ENCODE assay signal across 8 cellular contexts in genomic region chr15:74869726-74870407, GRCh38. TPM values are rescaled to one million over a fixed set of nuclear protein-coding genes. Genes with fewer than 3 reads are reported as not detected.
DNase-seq lines count a peak whose midpoint lies in the region; ATAC-seq and TF ChIP-seq lines count a peak whose summit lies in the region.

No MANE protein-coding gene starts in this region.

- intact Hi-C loops in OCI-LY7 (cut with micrococcal nuclease; ENCODE audit: unreplicated experiment), result no loop called here

- peaks cover 20% of the 10 kb centered on the region for H3K36me3 Mint-ChIP-seq in HFFc6 (ENCODE audit: low read depth)
- peaks cover 37% of the 10 kb centered on the region for H3K36me3 Mint-ChIP-seq in endodermal cell (ENCODE audit: low read depth)

- CTCF ChIA-PET in OCI-LY7 (lab: Charles Lee; ENCODE audit: unreplicated experiment), result interaction anchor here (0.6 to 1.1 kb wide), 8 partner anchors 11 to 457 kb away, joined by 3 to 6 read pairs (median 4); no protein-coding TSS in a partner anchor

- peak overlapping the region; percentile 67 for H3K4me2 ChIP-seq in OCI-LY7 (ENCODE audit: low read length)

- H3K36me3 ChIP-seq in OCI-LY7 (ENCODE audit: insufficient read depth, low read length), result peaks cover 34% of the 10 kb centered on the region
- peaks cover 24% of the 10 kb centered on the region for H3K36me3 ChIP-seq in endodermal cell (ENCODE audit: control insufficient read depth, insufficient read depth, low read length)

- DNase-seq in HFFc6, result no peak
- DNase-seq in OCI-LY7 (ENCODE audit: low spot score), result peak; percentile 76
- peak; percentile 65 for DNase-seq in mucosa of gallbladder (ENCODE audit: low spot score)
- no peak for DNase-seq in NCI-H2107 (lab: John Stamatoyannopoulos, UW)
- DNase-seq in NCI-H146 (lab: John Stamatoyannopoulos, UW), result no peak
- DNase-seq in endodermal cell, result no peak

- peak overlapping the region; percentile 52 for H3K27ac Mint-ChIP-seq in HFFc6
- H3K27ac Mint-ChIP-seq in endodermal cell, result no peak overlapping the region

- no peaks in the 10 kb centered on the region for H3K9me2 ChIP-seq in OCI-LY7 (ENCODE audit: insufficient read depth, low read length)

- WGBS in endodermal cell (ENCODE audit: insufficient coverage in 1 of 2, insufficient read length in 1 of 2), 2 experiments, result 88 to 90% methylated on average over 5 to 6 of the region's 6 CpGs

- H3K4me1 ChIP-seq in OCI-LY7 (ENCODE audit: insufficient read depth, low read length, poor library complexity, severe bottlenecking) (peaks cover 38% of the 10 kb centered on the region), endodermal cell (ENCODE audit: control insufficient read depth, insufficient read depth, low read length) (peaks cover 7% of the 10 kb centered on the region)

- no peak overlapping the region for H2AFZ ChIP-seq in OCI-LY7 (ENCODE audit: low read length)

- ATAC-seq in GM18502 (IDR thresholded peaks at IDR 0.05; ENCODE audit: poor library complexity, unreplicated experiment), result peak; percentile 61

- peaks cover 5% of the 10 kb centered on the region for H4K20me1 ChIP-seq in OCI-LY7 (ENCODE audit: insufficient read depth, low read length)

- H3K27me3 ChIP-seq in endodermal cell (ENCODE audit: control insufficient read depth, insufficient read depth, low read length, poor library complexity, severe bottlenecking), result no peaks in the 10 kb centered on the region

- no peak overlapping the region for H3K9ac ChIP-seq in endodermal cell (ENCODE audit: extremely low read depth, low read length, poor library complexity, severe bottlenecking)

- BruUV-seq in OCI-LY7 (replicated peaks; lab: Mats Ljungman, UMichigan), result no TSS peak

- H3K4me3 Mint-ChIP-seq in HFFc6, result no peak overlapping the region
- no peak overlapping the region for H3K4me3 Mint-ChIP-seq in endodermal cell

- H3K27ac ChIP-seq in OCI-LY7 (ENCODE audit: low read depth, low read length, poor library complexity, severe bottlenecking), result peak overlapping the region; percentile 60
- H3K27ac ChIP-seq in cingulate gyrus (ENCODE audit: low read depth, low read length), result peak overlapping the region; percentile 78
- no peak overlapping the region for H3K27ac ChIP-seq in endodermal cell (ENCODE audit: low read depth, low read length)

- H3K4me1 Mint-ChIP-seq in HFFc6 (ENCODE audit: low read depth), result peaks cover 60% of the 10 kb centered on the region
- H3K4me1 Mint-ChIP-seq in endodermal cell, result peaks cover 31% of the 10 kb centered on the region

- H3K9me3 ChIP-seq in OCI-LY7 (ENCODE audit: low read length) (peaks cover 16% of the 10 kb centered on the region), endodermal cell (ENCODE audit: control insufficient read depth, low read length) (peaks cover 17% of the 10 kb centered on the region)

- H3K27me3 Mint-ChIP-seq in HFFc6 (ENCODE audit: insufficient read depth) (peaks cover 2% of the 10 kb centered on the region), endodermal cell (ENCODE audit: insufficient read depth) (no peaks in the 10 kb centered on the region)

- TF ChIP-seq CTCF in HFFc6 (IDR thresholded peaks at IDR 0.05), result no peak
- TF ChIP-seq CTCF in OCI-LY7 (conservative IDR thresholded peaks at IDR 0.05; ENCODE audit: low read length), result no peak
- TF ChIP-seq CTCF in endodermal cell (conservative IDR thresholded peaks at IDR 0.05), result no peak

- H3K4me3 ChIP-seq in OCI-LY7 (ENCODE audit: low read depth, low read length, poor library complexity, severe bottlenecking) (peak overlapping the region; percentile 38), endodermal cell (ENCODE audit: low read length) (no peak overlapping the region)

- H3K79me2 ChIP-seq in OCI-LY7 (ENCODE audit: insufficient read depth, low read depth, low read length), result peaks cover 65% of the 10 kb centered on the region

- POLR2A ChIA-PET in OCI-LY7 (lab: Charles Lee), result interaction anchor here (0.6 to 2.5 kb wide), 12 partner anchors 11 to 638 kb away, joined by 3 to 21 read pairs (median 4); no protein-coding TSS in a partner anchor

- no peaks in the 10 kb centered on the region for H3K9me3 Mint-ChIP-seq in HFFc6
- peaks cover 12% of the 10 kb centered on the region for H3K9me3 Mint-ChIP-seq in endodermal cell

RNA-seq across cellular contexts. Expression of gene SCAMP2, which starts 3.3 kb away (rescaled TPM):
- 10 to 100 TPM; 70.1 to 86.1 (median 75.9) TPM for total RNA-seq in HFFc6 (2021; fragmentation: NEBNext Ultra II Directional; extraction: Animal tissue kit (Norgen Biotek cat#: 25700))
- 21.3 and 24.6 TPM in 2 replicates for total RNA-seq in OCI-LY7 (2014; rRNA removed; shearing (Covaris generic))
- total RNA-seq in OCI-LY7 (2022) (50.7 and 55.2 TPM in 2 replicates), mucosa of gallbladder (110 TPM), endodermal cell (10 to 100 TPM; 47.5 to 50.9 TPM)
- polyA plus RNA-seq in endodermal cell (2013, experiment 1 of 2), result 33.0 TPM
- polyA plus RNA-seq in endodermal cell (2013, experiment 2 of 2), result 32.1 TPM

RNA-seq across cellular contexts. Expression of gene MPI, which starts 20.0 kb away (rescaled TPM):
- total RNA-seq in HFFc6 (2021; fragmentation: NEBNext Ultra II Directional; extraction: Animal tissue kit (Norgen Biotek cat#: 25700)), result 10 to 100 TPM; 32.3 to 43.0 (median 35.4) TPM
- 43.3 and 58.9 TPM in 2 replicates for total RNA-seq in OCI-LY7 (2014; rRNA removed; shearing (Covaris generic))
- 51.3 and 67.2 TPM in 2 replicates for total RNA-seq in OCI-LY7 (2022)
- 46.0 TPM for total RNA-seq in mucosa of gallbladder
- 10 to 100 TPM; 50.3 to 59.2 TPM for total RNA-seq in endodermal cell
- 52.8 TPM for polyA plus RNA-seq in endodermal cell (2013, experiment 1 of 2)
- 41.9 TPM for polyA plus RNA-seq in endodermal cell (2013, experiment 2 of 2)

RNA-seq across cellular contexts. Expression of gene ULK3, which starts 26.9 kb away (rescaled TPM):
- 10 to 100 TPM; 12.5 to 18.9 (median 16.1) TPM for total RNA-seq in HFFc6 (2021; fragmentation: NEBNext Ultra II Directional; extraction: Animal tissue kit (Norgen Biotek cat#: 25700))
- total RNA-seq in OCI-LY7 (2014; rRNA removed; shearing (Covaris generic)), result 22.2 and 31.7 TPM in 2 replicates
- total RNA-seq in OCI-LY7 (2022), result 30.2 and 46.4 TPM in 2 replicates
- 42.1 TPM for total RNA-seq in mucosa of gallbladder
- 10 to 100 TPM; 33.9 to 36.2 TPM for total RNA-seq in endodermal cell
- 49.9 TPM for polyA plus RNA-seq in endodermal cell (2013, experiment 1 of 2)
- polyA plus RNA-seq in endodermal cell (2013, experiment 2 of 2), result 32.5 TPM

RNA-seq across cellular contexts. Expression of gene FAM219B, which starts 36.8 kb away (rescaled TPM):
- total RNA-seq in HFFc6 (2021; fragmentation: NEBNext Ultra II Directional; extraction: Animal tissue kit (Norgen Biotek cat#: 25700)), result 10 to 100 TPM; 40.6 to 61.4 (median 51.8) TPM
- total RNA-seq in OCI-LY7 (2014; rRNA removed; shearing (Covaris generic)), result 50.9 and 52.3 TPM in 2 replicates
- total RNA-seq in OCI-LY7 (2022) (62.8 and 67.6 TPM in 2 replicates), mucosa of gallbladder (80.4 TPM), endodermal cell (100 to 1,000 TPM; 109 to 112 TPM)
- 75.1 TPM for polyA plus RNA-seq in endodermal cell (2013, experiment 1 of 2)
- polyA plus RNA-seq in endodermal cell (2013, experiment 2 of 2), result 64.5 TPM

RNA-seq across cellular contexts. Expression of gene CPLX3, which starts 43.4 kb away (rescaled TPM):
- under 1 TPM in 1 of 6 experiments, not detected in 5; 0.09 TPM for total RNA-seq in HFFc6 (2021; fragmentation: NEBNext Ultra II Directional; extraction: Animal tissue kit (Norgen Biotek cat#: 25700))
- total RNA-seq in OCI-LY7 (2014; rRNA removed; shearing (Covaris generic)), result 0.35 and 0.57 TPM in 2 replicates
- total RNA-seq in OCI-LY7 (2022) (1.5 and 2.1 TPM in 2 replicates), mucosa of gallbladder (not detected), endodermal cell (not detected)
- 0.25 TPM for polyA plus RNA-seq in endodermal cell (2013, experiment 1 of 2)
- polyA plus RNA-seq in endodermal cell (2013, experiment 2 of 2), result 0.17 TPM

Comparison
In these comparisons a context has a peak if more than half of its experiments do, and no peak if none do; other contexts are left out.
1. DNase-seq: peak in OCI-LY7 (single experiment) and mucosa of gallbladder (single experiment); none in HFFc6 (single experiment), NCI-H2107 (single experiment), NCI-H146 (single experiment) and endodermal cell (single experiment).